11 cellular contexts compared by ENCODE assay signal in genomic region chr5:14250778-14251711, GRCh38.
DNase-seq lines count a peak whose midpoint lies in the region; ATAC-seq and TF ChIP-seq lines count a peak whose summit lies in the region.
"Had no signal": no experiment of that assay in that cellular context is flagged by ENCODE, and none has a peak within 500 bp of the region (broad histone marks: within the 10 kb centered on the region; RNA-seq: fewer than 3 reads in every experiment).

No MANE protein-coding gene starts in this region.

- no peak overlapping the region for H2BK5ac ChIP-seq in neuronal stem cell (ENCODE audit: low read length)

- no peak overlapping the region for H2BK12ac ChIP-seq in neuronal stem cell (ENCODE audit: low read length)

- H3K27ac ChIP-seq in neuronal stem cell (replicated peaks; ENCODE audit: low read length): no peak overlapping the region

- no peak overlapping the region for H3K23ac ChIP-seq in neuronal stem cell (ENCODE audit: low read depth, low read length, poor library complexity)

- WGBS in neuronal stem cell (ENCODE audit: extremely low coverage in 2 of 2, insufficient read length in 2 of 2, insufficient replicate concordance in 1 of 2), 2 donors: no CpG with 5 or more reads among the region's 11 CpGs

- intact Hi-C loops in left ventricle myocardium superior (cut with micrococcal nuclease): no loop called here
- intact Hi-C loops in activated CD8-positive, alpha-beta T cell treated with anti-CD3 and anti-CD28 coated beads for 36 hours (cut with micrococcal nuclease): no loop called here

- no peak overlapping the region for H4K8ac ChIP-seq in neuronal stem cell (ENCODE audit: low read depth, low read length)

- no peak overlapping the region for H3K9ac ChIP-seq in neuronal stem cell (ENCODE audit: low read depth, low read length, poor library complexity)

- no peak overlapping the region for H2BK15ac ChIP-seq in neuronal stem cell (ENCODE audit: low read length)

- H3K27ac Mint-ChIP-seq in activated CD8-positive, alpha-beta T cell treated with anti-CD3 and anti-CD28 coated beads for 36 hours: no peak overlapping the region
- H3K27ac Mint-ChIP-seq: dendritic cell treated with granulocyte-macrophage colony-stimulating factor and Interleukin-4, amounts not matched to agents 40 ng/mL and 50 ng/mL, for 4 days; natural killer cell treated with Interleukin-12 subunit alpha and Interleukin-12 subunit beta and Interleukin-15 and Interleukin-18, amount 100 ng/mL, for 72 hours had no signal

- no peak overlapping the region for H3K4me3 ChIP-seq in neuronal stem cell (ENCODE audit: low read length in 2 of 2)

- H3K79me1 ChIP-seq in neuronal stem cell (ENCODE audit: low read depth, low read length): peaks cover 10% of the 10 kb centered on the region

- H3K4me2 ChIP-seq in neuronal stem cell (ENCODE audit: insufficient read depth, low read length, poor library complexity, severe bottlenecking): no peak overlapping the region

- peaks cover 24 to 31% of the 10 kb centered on the region in 2 donors for H3K4me1 ChIP-seq in neuronal stem cell (ENCODE audit: control insufficient read depth in 2 of 2, insufficient read depth in 1 of 2, low read depth in 1 of 2, low read length in 2 of 2)

- peaks cover 2 to 39% of the 10 kb centered on the region in 2 donors for H3K9me3 ChIP-seq in neuronal stem cell (replicated peaks in 1 of 2; ENCODE audit: control insufficient read depth in 2 of 2, insufficient read depth in 1 of 2, low read depth in 1 of 2, low read length in 2 of 2)

- H3K27me3 Mint-ChIP-seq in activated CD8-positive, alpha-beta T cell treated with anti-CD3 and anti-CD28 coated beads for 36 hours: no peaks in the 10 kb centered on the region
- H3K27me3 Mint-ChIP-seq: dendritic cell treated with granulocyte-macrophage colony-stimulating factor and Interleukin-4, amounts not matched to agents 40 ng/mL and 50 ng/mL, for 4 days; natural killer cell treated with Interleukin-12 subunit alpha and Interleukin-12 subunit beta and Interleukin-15 and Interleukin-18, amount 100 ng/mL, for 72 hours had no signal

- peaks cover 0 to 1% of the 10 kb centered on the region in 2 donors for H3K36me3 ChIP-seq in neuronal stem cell (replicated peaks in 1 of 2; ENCODE audit: control insufficient read depth in 2 of 2, insufficient read depth in 2 of 2, low read length in 2 of 2)

- H3K14ac ChIP-seq in neuronal stem cell (ENCODE audit: low read length): no peak overlapping the region

- H3K27me3 ChIP-seq in neuronal stem cell (ENCODE audit: control insufficient read depth in 3 of 3, insufficient read depth in 3 of 3, low read depth in 1 of 3, low read length in 3 of 3): no peaks in the 10 kb centered on the region

- TF ChIP-seq CTCF in activated CD8-positive, alpha-beta T cell treated with anti-CD3 and anti-CD28 coated beads for 36 hours (IDR thresholded peaks at IDR 0.05): no peak

- H3K4me1 Mint-ChIP-seq in activated CD8-positive, alpha-beta T cell treated with anti-CD3 and anti-CD28 coated beads for 36 hours (ENCODE audit: low read depth): no peaks in the 10 kb centered on the region

- H2BK120ac ChIP-seq in neuronal stem cell (ENCODE audit: low read depth, low read length): no peak overlapping the region

- no peak overlapping the region for H4K91ac ChIP-seq in neuronal stem cell (ENCODE audit: low read depth, low read length, poor library complexity)

- H2AFZ ChIP-seq in neuronal stem cell (ENCODE audit: low read length): no peak overlapping the region

- POLR2A ChIA-PET in activated CD8-positive, alpha-beta T cell treated with anti-CD3 and anti-CD28 coated beads for 36 hours (lab: Charles Lee): interaction anchor here (0.6 kb wide), 1 partner anchor 131 kb away, joined by 4 read pairs; no protein-coding TSS in a partner anchor

- DNase-seq in CD1c-positive myeloid dendritic cell (ENCODE audit: extremely low spot score) (peak; percentile 19), left ventricle myocardium superior (no peak), neuronal stem cell (ENCODE audit: low spot score) (no peak), GM03348 (ENCODE audit: low spot score) (no peak)
- no peak for DNase-seq in activated CD8-positive, alpha-beta T cell treated with anti-CD3 and anti-CD28 coated beads for 36 hours
- no peak for DNase-seq in central memory CD4-positive, alpha-beta T cell
- DNase-seq: DND-41 had no signal

- no peak overlapping the region for H3K4ac ChIP-seq in neuronal stem cell (ENCODE audit: low read length)

- no peaks in the 10 kb centered on the region for H3K36me3 Mint-ChIP-seq in activated CD8-positive, alpha-beta T cell treated with anti-CD3 and anti-CD28 coated beads for 36 hours (ENCODE audit: low read depth)

- peaks cover 5% of the 10 kb centered on the region for H3K9me3 Mint-ChIP-seq in activated CD8-positive, alpha-beta T cell treated with anti-CD3 and anti-CD28 coated beads for 36 hours

- peak; percentile 66 for ATAC-seq in GM21360 (IDR thresholded peaks at IDR 0.05; ENCODE audit: unreplicated experiment)
- ATAC-seq in HG03520 (IDR thresholded peaks at IDR 0.05; ENCODE audit: unreplicated experiment): peak; percentile 44
- ATAC-seq in left ventricle myocardium superior: peak; percentile 11
- no peak for ATAC-seq in activated CD8-positive, alpha-beta T cell treated with anti-CD3 and anti-CD28 coated beads for 36 hours

- H2AK5ac ChIP-seq in neuronal stem cell (ENCODE audit: low read depth, low read length): no peak overlapping the region

- no peak overlapping the region for H3K18ac ChIP-seq in neuronal stem cell (ENCODE audit: low read length)

- no peak overlapping the region for H3K4me3 Mint-ChIP-seq in activated CD8-positive, alpha-beta T cell treated with anti-CD3 and anti-CD28 coated beads for 36 hours
- H3K4me3 Mint-ChIP-seq: natural killer cell treated with Interleukin-12 subunit alpha and Interleukin-12 subunit beta and Interleukin-15 and Interleukin-18, amount 100 ng/mL, for 72 hours had no signal

- CTCF ChIA-PET in activated CD8-positive, alpha-beta T cell treated with anti-CD3 and anti-CD28 coated beads for 36 hours (lab: Charles Lee): no interaction called here
